In the genomic region with DNA sequence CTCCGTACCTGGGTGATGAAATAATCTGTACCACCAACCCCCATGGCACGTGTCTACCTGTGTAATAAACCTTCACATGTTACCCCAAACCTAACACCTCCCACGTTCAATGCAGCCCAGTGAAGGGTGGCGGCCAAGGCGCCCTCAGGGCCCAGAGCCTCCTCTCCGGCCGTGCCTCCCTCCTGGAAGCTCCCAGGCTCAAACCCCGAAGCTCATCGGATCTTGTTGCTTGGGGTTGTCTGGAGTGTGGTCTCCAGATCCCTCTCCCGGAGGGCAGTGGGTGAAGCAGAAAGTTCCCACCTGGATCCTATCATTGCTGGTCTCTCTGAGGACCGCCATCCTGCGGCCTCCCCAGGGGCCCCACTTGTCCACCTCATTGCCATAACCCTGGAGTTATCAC, we compare ENCODE assay signal across 26 cellular contexts. TPM values are rescaled to one million over a fixed set of nuclear protein-coding genes. Genes with fewer than 3 reads are reported as not detected.
"Had no signal": no experiment of that assay in that cellular context is flagged by ENCODE, and none has a peak within 500 bp of the region (broad histone marks: within the 10 kb centered on the region; RNA-seq: fewer than 3 reads in every experiment).

No MANE protein-coding gene starts in this region.

- H3K27ac Mint-ChIP-seq: activated naive CD4-positive, alpha-beta T cell treated with anti-CD3 and anti-CD28 coated beads, Interleukin-2, amount 50 U/mL, for 72 hours; activated T-cell treated with anti-CD3 and anti-CD28 coated beads, Interleukin-2, amount 50 U/mL, for 24 hours; activated T-helper 17 cell treated with anti-CD3 and anti-CD28 coated beads, Interleukin-2, amount 50 U/mL, for 72 hours; naive thymus-derived CD4-positive, alpha-beta T cell; stimulated activated naive CD8-positive, alpha-beta T cell treated with anti-CD3 and anti-CD28 coated beads, Interleukin-15, amount 100 ng/mL, for 72 hours; T-helper 2 cell treated with Interferon-gamma antibody and Interleukin-4, amounts not matched to agents 5 μg/mL and 100 μg/mL, for 36 hours had no signal

- H3K36me3 Mint-ChIP-seq: brain, neural progenitor cell had no signal

- H3K4me3 ChIP-seq: lung, prostate gland, right atrium auricular region, skin epidermis, suprapubic skin, tibial nerve had no signal

- H3K27me3 ChIP-seq: neural progenitor cell, right atrium auricular region had no signal

- H3K4me1 Mint-ChIP-seq: activated T-helper 17 cell treated with anti-CD3 and anti-CD28 coated beads, Interleukin-2, amount 50 U/mL, for 72 hours; stimulated activated naive CD8-positive, alpha-beta T cell treated with anti-CD3 and anti-CD28 coated beads, Interleukin-15, amount 100 ng/mL, for 72 hours had no signal

- H3K9me3 ChIP-seq: prostate gland, suprapubic skin had no signal

- H3K4me1 ChIP-seq: prostate gland, right atrium auricular region, suprapubic skin, tibial nerve had no signal

- H3K36me3 ChIP-seq: neural progenitor cell, prostate gland, right atrium auricular region, suprapubic skin, tibial nerve, WERI-Rb-1 had no signal

- H3K27me3 Mint-ChIP-seq: brain had no signal

- H3K4me3 Mint-ChIP-seq: activated T-cell treated with anti-CD3 and anti-CD28 coated beads, Interleukin-2, amount 50 U/mL, for 24 hours; activated T-helper 17 cell treated with anti-CD3 and anti-CD28 coated beads, Interleukin-2, amount 50 U/mL, for 72 hours; naive thymus-derived CD4-positive, alpha-beta T cell; stimulated activated naive CD8-positive, alpha-beta T cell treated with anti-CD3 and anti-CD28 coated beads, Interleukin-15, amount 100 ng/mL, for 72 hours; T-helper 2 cell treated with Interferon-gamma antibody and Interleukin-4, amounts not matched to agents 5 μg/mL and 100 μg/mL, for 36 hours had no signal

- DNase-seq: activated CD4-positive, alpha-beta T cell treated with anti-CD3 and anti-CD28 coated beads for 1 hour; activated CD4-positive, alpha-beta T cell treated with anti-CD3 and anti-CD28 coated beads, Interleukin-2, amount 50 U/mL, for 1 hour; activated CD8-positive, alpha-beta memory T cell treated with anti-CD3 and anti-CD28 coated beads for 24 hours; activated CD8-positive, alpha-beta memory T cell treated with anti-CD3 and anti-CD28 coated beads, Interleukin-2, amount 50 U/mL, for 4 hours; activated T-cell treated with anti-CD3 and anti-CD28 coated beads, Interleukin-2, amount 50 U/mL, for 24 hours; caudate nucleus; dermis blood vessel endothelial cell; effector CD8-positive, alpha-beta T cell; foreskin melanocyte; kidney; naive thymus-derived CD4-positive, alpha-beta T cell; stimulated activated CD4-positive, alpha-beta T cell treated with anti-CD3 and anti-CD28 coated beads, Interleukin-1b, Interleukin-23, amount 100 ng/mL, for 48 hours; stimulated activated naive CD8-positive, alpha-beta T cell treated with anti-CD3 and anti-CD28 coated beads, Interleukin-15, amount 100 ng/mL, for 72 hours; WERI-Rb-1 had no signal

- H3K27ac ChIP-seq: prostate gland, right atrium auricular region, skin epidermis, suprapubic skin, tibial nerve, WERI-Rb-1 had no signal

RNA-seq across cellular contexts. Expression of gene KNDC1, which starts 9.4 kb away (rescaled TPM):
- total RNA-seq: dermis blood vessel endothelial cell, osteocyte had no signal
- polyA plus RNA-seq: naive thymus-derived CD4-positive, alpha-beta T cell had no signal
